21 cellular contexts compared by ENCODE assay signal in the genomic region with DNA sequence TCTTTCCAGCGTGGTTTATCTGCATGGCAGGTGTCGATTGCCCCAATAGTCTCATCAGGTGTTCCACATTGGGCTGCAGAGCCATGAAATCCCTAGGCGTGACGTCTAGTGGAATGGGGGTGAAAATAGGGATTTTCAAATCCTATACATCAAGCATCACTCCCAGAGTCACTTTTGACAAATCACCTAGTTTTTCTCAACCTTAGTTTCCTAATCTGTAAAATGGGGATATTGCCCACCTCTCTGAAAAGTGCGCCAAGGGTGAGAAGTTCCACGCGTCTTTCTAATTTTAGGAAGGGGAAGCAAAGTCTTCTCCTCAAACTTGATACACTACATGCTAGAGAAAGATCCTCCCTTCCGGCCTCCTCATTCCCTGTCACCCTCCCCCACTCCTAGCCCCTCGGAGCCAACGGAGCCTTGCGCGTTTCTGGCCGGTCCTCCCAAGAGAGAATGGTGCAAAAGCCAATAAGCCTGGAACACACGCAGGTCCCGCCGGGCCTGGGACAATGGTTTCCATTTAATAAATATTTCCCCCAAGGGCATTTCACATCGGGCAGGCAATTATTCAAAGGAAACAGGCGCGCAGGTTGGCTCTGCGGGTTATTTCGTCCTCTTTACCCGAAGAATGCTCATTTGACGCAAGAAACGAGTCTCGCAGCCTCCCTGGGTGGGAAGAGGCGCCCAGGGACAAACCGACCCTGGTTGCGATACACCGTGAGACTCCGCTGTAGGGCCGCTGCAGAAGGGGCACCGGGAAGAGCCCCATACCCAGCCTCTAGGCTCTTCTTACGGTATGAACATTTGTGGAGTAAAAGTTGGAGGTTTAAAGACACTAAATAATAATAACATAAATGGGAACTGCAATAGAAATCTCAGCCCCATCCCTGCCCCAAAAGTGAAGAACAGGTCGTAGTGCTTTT. TPM values are rescaled to one million over a fixed set of nuclear protein-coding genes. Genes with fewer than 3 reads are reported as not detected.
DNase-seq lines count a peak whose midpoint lies in the region; ATAC-seq and TF ChIP-seq lines count a peak whose summit lies in the region.
"Had no signal": no experiment of that assay in that cellular context is flagged by ENCODE, and none has a peak within 500 bp of the region (broad histone marks: within the 10 kb centered on the region; RNA-seq: fewer than 3 reads in every experiment).

No MANE protein-coding gene starts in this region.

- POLR2A ChIA-PET in activated CD8-positive, alpha-beta T cell treated with anti-CD3 and anti-CD28 coated beads, Interleukin-2, amount 10 ng/mL, durations not matched to agents 7 days and 5 days (lab: Charles Lee), result no interaction called here
- POLR2A ChIA-PET in activated CD8-positive, alpha-beta T cell treated with anti-CD3 and anti-CD28 coated beads for 36 hours (lab: Charles Lee), result interaction anchor here (1.1 kb wide), 1 partner anchor 26 kb away, joined by 3 read pairs; no protein-coding TSS in a partner anchor

- no peak overlapping the region for H3K9ac ChIP-seq in smooth muscle cell (ENCODE audit: low read depth)

- H3K79me2 ChIP-seq in hepatocyte (no peaks in the 10 kb centered on the region), smooth muscle cell (ENCODE audit: low read depth) (no peaks in the 10 kb centered on the region)

- H4K20me1 ChIP-seq in hepatocyte (ENCODE audit: insufficient read depth, poor library complexity, severe bottlenecking) (no peaks in the 10 kb centered on the region), smooth muscle cell (ENCODE audit: low read depth) (no peaks in the 10 kb centered on the region)

- H3K36me3 Mint-ChIP-seq in activated CD8-positive, alpha-beta T cell treated with anti-CD3 and anti-CD28 coated beads, Interleukin-2, amount 10 ng/mL, durations not matched to agents 7 days and 5 days (ENCODE audit: low read depth), result peaks cover 13% of the 10 kb centered on the region
- no peaks in the 10 kb centered on the region for H3K36me3 Mint-ChIP-seq in activated CD8-positive, alpha-beta T cell treated with anti-CD3 and anti-CD28 coated beads for 36 hours (ENCODE audit: low read depth)
- no peaks in the 10 kb centered on the region for H3K36me3 Mint-ChIP-seq in stimulated activated effector memory CD8-positive, alpha-beta T cell treated with anti-CD3 and anti-CD28 coated beads, Interleukin-12 subunit alpha, Interleukin-12 subunit beta, amount 100 ng/mL, for 72 hours
- H3K36me3 Mint-ChIP-seq: CD4-positive, CD25-positive, alpha-beta regulatory T cell had no signal

- H3K9me3 ChIP-seq in hepatocyte (ENCODE audit: low read depth) (no peaks in the 10 kb centered on the region), smooth muscle cell (replicated peaks; ENCODE audit: low read depth) (no peaks in the 10 kb centered on the region)
- H3K9me3 ChIP-seq: esophagus squamous epithelium, right atrium auricular region, uterus had no signal

- CTCF ChIA-PET in activated CD8-positive, alpha-beta T cell treated with anti-CD3 and anti-CD28 coated beads, Interleukin-2, amount 10 ng/mL, durations not matched to agents 7 days and 5 days (lab: Charles Lee), result no interaction called here
- CTCF ChIA-PET in activated CD8-positive, alpha-beta T cell treated with anti-CD3 and anti-CD28 coated beads for 36 hours (lab: Charles Lee), result no interaction called here

- H3K27ac Mint-ChIP-seq in activated CD8-positive, alpha-beta T cell treated with anti-CD3 and anti-CD28 coated beads, Interleukin-2, amount 10 ng/mL, durations not matched to agents 7 days and 5 days, result no peak overlapping the region
- no peak overlapping the region for H3K27ac Mint-ChIP-seq in activated CD8-positive, alpha-beta T cell treated with anti-CD3 and anti-CD28 coated beads for 36 hours
- no peak overlapping the region for H3K27ac Mint-ChIP-seq in stimulated activated effector memory CD8-positive, alpha-beta T cell treated with anti-CD3 and anti-CD28 coated beads, Interleukin-12 subunit alpha, Interleukin-12 subunit beta, amount 100 ng/mL, for 72 hours
- H3K27ac Mint-ChIP-seq: activated CD4-positive, alpha-beta memory T cell treated with anti-CD3 and anti-CD28 coated beads, Interleukin-2, amount 10 ng/mL, durations not matched to agents 7 days and 5 days; CD4-positive, CD25-positive, alpha-beta regulatory T cell had no signal

- H3K4me1 ChIP-seq in hepatocyte (ENCODE audit: insufficient read depth), result peaks cover 14% of the 10 kb centered on the region
- H3K4me1 ChIP-seq in smooth muscle cell (ENCODE audit: low read depth), result peaks cover 30% of the 10 kb centered on the region

- no peak overlapping the region for H3K4me3 ChIP-seq in hepatocyte
- no peak overlapping the region for H3K4me3 ChIP-seq in smooth muscle cell
- H3K4me3 ChIP-seq: GM12878, uterus had no signal

- H3K36me3 ChIP-seq in hepatocyte (replicated peaks; ENCODE audit: insufficient read depth, low read depth), result no peaks in the 10 kb centered on the region
- H3K36me3 ChIP-seq in smooth muscle cell (ENCODE audit: low read depth), result no peaks in the 10 kb centered on the region
- H3K36me3 ChIP-seq: esophagus squamous epithelium, right atrium auricular region, uterus had no signal

- WGBS in hepatocyte (ENCODE audit: low lambda C conversion rate, missing lambda C conversion rate), result 9% methylated on average over 34 of the region's 34 CpGs
- 7% methylated on average over 34 of the region's 34 CpGs for WGBS in smooth muscle cell (ENCODE audit: low lambda C conversion rate)

- H3K27ac ChIP-seq in hepatocyte (no peak overlapping the region), smooth muscle cell (ENCODE audit: low read depth) (no peak overlapping the region)
- H3K27ac ChIP-seq: esophagus squamous epithelium, right atrium auricular region, uterus had no signal

- no peak for ATAC-seq in activated CD8-positive, alpha-beta T cell treated with anti-CD3 and anti-CD28 coated beads, Interleukin-2, amount 10 ng/mL, durations not matched to agents 7 days and 5 days
- ATAC-seq in activated CD8-positive, alpha-beta T cell treated with anti-CD3 and anti-CD28 coated beads for 36 hours, result no peak
- ATAC-seq in stimulated activated effector memory CD8-positive, alpha-beta T cell treated with anti-CD3 and anti-CD28 coated beads, Interleukin-12 subunit alpha, Interleukin-12 subunit beta, amount 100 ng/mL, for 72 hours, result no peak
- ATAC-seq: GM12878 had no signal

- intact Hi-C loops in activated CD8-positive, alpha-beta T cell treated with anti-CD3 and anti-CD28 coated beads for 36 hours (cut with micrococcal nuclease), result no loop called here

- no peaks in the 10 kb centered on the region for H3F3A ChIP-seq in smooth muscle cell (ENCODE audit: low read depth)

- H3K27me3 ChIP-seq in hepatocyte (peaks cover 95% of the 10 kb centered on the region), smooth muscle cell (ENCODE audit: low read depth) (peaks cover 98% of the 10 kb centered on the region)

- no peaks in the 10 kb centered on the region for H3K9me2 ChIP-seq in hepatocyte (replicated peaks; ENCODE audit: insufficient read depth)

- H3K4me2 ChIP-seq in hepatocyte (peak overlapping the region; percentile 80), smooth muscle cell (peak overlapping the region; percentile 72)

- no peaks in the 10 kb centered on the region for H3K9me3 Mint-ChIP-seq in activated CD8-positive, alpha-beta T cell treated with anti-CD3 and anti-CD28 coated beads, Interleukin-2, amount 10 ng/mL, durations not matched to agents 7 days and 5 days (ENCODE audit: insufficient read depth)
- no peaks in the 10 kb centered on the region for H3K9me3 Mint-ChIP-seq in activated CD8-positive, alpha-beta T cell treated with anti-CD3 and anti-CD28 coated beads for 36 hours
- H3K9me3 Mint-ChIP-seq in stimulated activated effector memory CD8-positive, alpha-beta T cell treated with anti-CD3 and anti-CD28 coated beads, Interleukin-12 subunit alpha, Interleukin-12 subunit beta, amount 100 ng/mL, for 72 hours, result peaks cover 2% of the 10 kb centered on the region
- H3K9me3 Mint-ChIP-seq: activated CD4-positive, alpha-beta memory T cell treated with anti-CD3 and anti-CD28 coated beads, Interleukin-2, amount 10 ng/mL, durations not matched to agents 7 days and 5 days had no signal

- DNase-seq in activated CD8-positive, alpha-beta T cell treated with anti-CD3 and anti-CD28 coated beads, Interleukin-2, amount 10 ng/mL, durations not matched to agents 7 days and 5 days, result no peak
- DNase-seq in activated CD8-positive, alpha-beta T cell treated with anti-CD3 and anti-CD28 coated beads for 36 hours, result no peak
- DNase-seq in NCI-H1105 (lab: John Stamatoyannopoulos, UW) (peak; percentile 28), hepatocyte (ENCODE audit: low spot score) (no peak), smooth muscle cell (lab: John Stamatoyannopoulos, UW; ENCODE audit: unreplicated experiment) (no peak), GM19238 (ENCODE audit: insufficient read length, low spot score) (no peak), SKM-1 (lab: John Stamatoyannopoulos, UW; ENCODE audit: unreplicated experiment) (no peak)
- DNase-seq in stimulated activated effector memory CD8-positive, alpha-beta T cell treated with anti-CD3 and anti-CD28 coated beads, Interleukin-12 subunit alpha, Interleukin-12 subunit beta, amount 100 ng/mL, for 72 hours (ENCODE audit: low spot score in 2 of 2), result no peak
- DNase-seq: activated CD4-positive, alpha-beta memory T cell treated with anti-CD3 and anti-CD28 coated beads, Interleukin-2, amount 10 ng/mL, durations not matched to agents 7 days and 5 days; CD4-positive, CD25-positive, alpha-beta regulatory T cell; esophagus squamous epithelium; head of caudate nucleus; KBM-7; kidney; NCI-H1092 treated with DMSO at 0.1 percent for 48 hours; uterus had no signal

- peak overlapping the region; percentile 18 for H3K4me3 Mint-ChIP-seq in activated CD8-positive, alpha-beta T cell treated with anti-CD3 and anti-CD28 coated beads, Interleukin-2, amount 10 ng/mL, durations not matched to agents 7 days and 5 days
- H3K4me3 Mint-ChIP-seq in activated CD8-positive, alpha-beta T cell treated with anti-CD3 and anti-CD28 coated beads for 36 hours, result no peak overlapping the region
- no peak overlapping the region for H3K4me3 Mint-ChIP-seq in stimulated activated effector memory CD8-positive, alpha-beta T cell treated with anti-CD3 and anti-CD28 coated beads, Interleukin-12 subunit alpha, Interleukin-12 subunit beta, amount 100 ng/mL, for 72 hours
- H3K4me3 Mint-ChIP-seq: activated CD4-positive, alpha-beta memory T cell treated with anti-CD3 and anti-CD28 coated beads, Interleukin-2, amount 10 ng/mL, durations not matched to agents 7 days and 5 days; CD4-positive, CD25-positive, alpha-beta regulatory T cell had no signal

- H3K4me1 Mint-ChIP-seq in activated CD8-positive, alpha-beta T cell treated with anti-CD3 and anti-CD28 coated beads, Interleukin-2, amount 10 ng/mL, durations not matched to agents 7 days and 5 days (ENCODE audit: low read depth), result peaks cover 9% of the 10 kb centered on the region
- H3K4me1 Mint-ChIP-seq in activated CD8-positive, alpha-beta T cell treated with anti-CD3 and anti-CD28 coated beads for 36 hours (ENCODE audit: low read depth), result peaks cover 2% of the 10 kb centered on the region
- H3K4me1 Mint-ChIP-seq in stimulated activated effector memory CD8-positive, alpha-beta T cell treated with anti-CD3 and anti-CD28 coated beads, Interleukin-12 subunit alpha, Interleukin-12 subunit beta, amount 100 ng/mL, for 72 hours, result peaks cover 7% of the 10 kb centered on the region
- H3K4me1 Mint-ChIP-seq: activated CD4-positive, alpha-beta memory T cell treated with anti-CD3 and anti-CD28 coated beads, Interleukin-2, amount 10 ng/mL, durations not matched to agents 7 days and 5 days had no signal

- peaks cover 83% of the 10 kb centered on the region for H3K27me3 Mint-ChIP-seq in activated CD8-positive, alpha-beta T cell treated with anti-CD3 and anti-CD28 coated beads, Interleukin-2, amount 10 ng/mL, durations not matched to agents 7 days and 5 days (ENCODE audit: low read depth)
- H3K27me3 Mint-ChIP-seq in activated CD8-positive, alpha-beta T cell treated with anti-CD3 and anti-CD28 coated beads for 36 hours, result peaks cover 73% of the 10 kb centered on the region

- no peak for TF ChIP-seq CTCF in activated CD8-positive, alpha-beta T cell treated with anti-CD3 and anti-CD28 coated beads for 36 hours (IDR thresholded peaks at IDR 0.05)
- TF ChIP-seq CTCF in hepatocyte (IDR thresholded peaks at IDR 0.05; ENCODE audit: poor library complexity) (no peak), smooth muscle cell (IDR thresholded peaks at IDR 0.05; ENCODE audit: borderline replicate concordance, insufficient read depth, poor library complexity, severe bottlenecking) (no peak)

- no peak overlapping the region for H2AFZ ChIP-seq in hepatocyte
- H2AFZ ChIP-seq in smooth muscle cell (ENCODE audit: low read depth), result no peak overlapping the region

RNA-seq across cellular contexts. Expression of a gene that starts 1.2 kb away (rescaled TPM):
- not detected for total RNA-seq in activated CD8-positive, alpha-beta T cell treated with anti-CD3 and anti-CD28 coated beads, Interleukin-2, amount 10 ng/mL, durations not matched to agents 7 days and 5 days
- total RNA-seq in activated CD8-positive, alpha-beta T cell treated with anti-CD3 and anti-CD28 coated beads for 36 hours, result not detected
- total RNA-seq in hepatocyte, result not detected in 2 replicates
- polyA plus RNA-seq in hepatocyte, result 0.18 and 0.79 TPM in 2 replicates
- not detected in 2 replicates for total RNA-seq in smooth muscle cell
- polyA plus RNA-seq in smooth muscle cell, result 0.17 TPM in 1 of 2 replicates, not detected in the other
- total RNA-seq: activated CD4-positive, alpha-beta memory T cell treated with anti-CD3 and anti-CD28 coated beads, Interleukin-2, amount 10 ng/mL, durations not matched to agents 7 days and 5 days; cardiac septum; CD4-positive, CD25-positive, alpha-beta regulatory T cell; esophagus squamous epithelium; G401; kidney; right atrium auricular region; RPMI7951 had no signal
- polyA plus RNA-seq: CD4-positive, CD25-positive, alpha-beta regulatory T cell; GM12878 had no signal
